In genomic region chr3:62376906-62377865, GRCh38 we compare ENCODE assay signal across 19 cellular contexts. TPM values are rescaled to one million over a fixed set of nuclear protein-coding genes. Genes with fewer than 3 reads are reported as not detected.
"Had no signal": no experiment of that assay in that cellular context is flagged by ENCODE, and none has a peak within 500 bp of the region (broad histone marks: within the 10 kb centered on the region; RNA-seq: fewer than 3 reads in every experiment).

No MANE protein-coding gene starts in this region.

- H2AFZ ChIP-seq: hepatocyte had no signal

- H3K27me3 ChIP-seq: testis had no signal

- H3K27ac ChIP-seq: hepatocyte, stomach, testis had no signal

- ATAC-seq: activated T-helper 17 cell treated with anti-CD3 and anti-CD28 coated beads, Interleukin-2, amount 50 U/mL, for 72 hours; esophagus mucosa had no signal

- H3K9me3 ChIP-seq: testis had no signal

- DNase-seq: activated CD4-positive, alpha-beta T cell treated with anti-CD3 and anti-CD28 coated beads, Interleukin-2, amount 50 U/mL, for 4 hours; activated CD4-positive, CD25-positive, alpha-beta regulatory T cell treated with anti-CD3 and anti-CD28 coated beads, Interleukin-2, amount 50 U/mL, for 72 hours; activated naive CD4-positive, alpha-beta T cell treated with anti-CD3 and anti-CD28 coated beads for 36 hours; activated T-cell treated with anti-CD3 and anti-CD28 coated beads for 4 hours; nephron progenitor cell; stimulated activated CD4-positive, alpha-beta T cell treated with anti-CD3 and anti-CD28 coated beads, Interleukin-2, amount 100 ng/mL, for 24 hours; stomach; T-helper 1 cell; T1000; testis had no signal

- H3K4me3 Mint-ChIP-seq: activated naive CD4-positive, alpha-beta T cell treated with anti-CD3 and anti-CD28 coated beads for 36 hours; activated T-helper 17 cell treated with anti-CD3 and anti-CD28 coated beads, Interleukin-2, amount 50 U/mL, for 72 hours had no signal

- H3K4me1 Mint-ChIP-seq: activated T-helper 17 cell treated with anti-CD3 and anti-CD28 coated beads, Interleukin-2, amount 50 U/mL, for 72 hours had no signal

- H3K36me3 ChIP-seq: stomach had no signal

- H3K4me3 ChIP-seq: hepatocyte, stomach, testis had no signal

- H3K79me2 ChIP-seq: hepatocyte had no signal

- H3K9me3 Mint-ChIP-seq: activated naive CD4-positive, alpha-beta T cell treated with anti-CD3 and anti-CD28 coated beads for 36 hours; activated T-helper 17 cell treated with anti-CD3 and anti-CD28 coated beads, Interleukin-2, amount 50 U/mL, for 72 hours had no signal

- H3K27ac Mint-ChIP-seq: activated naive CD4-positive, alpha-beta T cell treated with anti-CD3 and anti-CD28 coated beads for 36 hours; activated T-helper 17 cell treated with anti-CD3 and anti-CD28 coated beads, Interleukin-2, amount 50 U/mL, for 72 hours; nephron progenitor cell had no signal

RNA-seq across cellular contexts. Expression of gene FEZF2, which starts 3.8 kb away (rescaled TPM):
- total RNA-seq: activated naive CD4-positive, alpha-beta T cell treated with anti-CD3 and anti-CD28 coated beads for 36 hours; activated T-helper 17 cell treated with anti-CD3 and anti-CD28 coated beads, Interleukin-2, amount 50 U/mL, for 72 hours; astrocyte; dermis microvascular lymphatic vessel endothelial cell; esophagus mucosa; hepatocyte; lower leg skin; osteocyte; pulmonary artery endothelial cell; stomach; testis; ureter had no signal
- polyA plus RNA-seq: hepatocyte, stomach had no signal
